21 cellular contexts compared by ENCODE assay signal in the genomic region with DNA sequence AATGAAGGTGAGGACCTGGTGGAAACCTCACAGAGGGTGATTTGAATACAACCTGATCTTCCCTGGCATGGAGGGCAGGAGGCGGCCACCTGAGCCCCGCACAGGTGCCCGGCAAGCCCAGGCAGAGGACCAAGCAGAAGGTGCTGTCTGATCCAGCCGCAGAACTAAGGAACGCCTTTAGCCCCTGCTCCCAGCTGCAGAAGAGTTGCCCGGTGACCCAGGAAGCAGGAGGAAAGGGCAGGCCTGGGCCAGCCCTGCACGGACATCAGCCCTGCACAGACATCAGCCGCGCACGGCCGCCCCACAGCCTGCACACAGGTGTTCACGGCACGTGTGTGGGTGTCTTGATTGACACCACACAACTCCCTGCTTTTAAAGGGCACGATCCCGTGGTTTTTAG. TPM values are rescaled to one million over a fixed set of nuclear protein-coding genes. Genes with fewer than 3 reads are reported as not detected.
A peak's percentile ranks its signal among the peaks of the same experiment; 100 is the strongest.
DNase-seq lines count a peak whose midpoint lies in the region; ATAC-seq and TF ChIP-seq lines count a peak whose summit lies in the region.
"Had no signal": no experiment of that assay in that cellular context is flagged by ENCODE, and none has a peak within 500 bp of the region (broad histone marks: within the 10 kb centered on the region; RNA-seq: fewer than 3 reads in every experiment).

No MANE protein-coding gene starts in this region.

- peaks cover 35% of the 10 kb centered on the region for H3K9me3 Mint-ChIP-seq in activated CD8-positive, alpha-beta T cell treated with anti-CD3 and anti-CD28 coated beads for 36 hours
- H3K9me3 Mint-ChIP-seq in activated CD8-positive, alpha-beta T cell treated with anti-CD3 and anti-CD28 coated beads, Interleukin-2, amount 10 ng/mL, durations not matched to agents 7 days and 5 days (ENCODE audit: insufficient read depth) = peaks cover 43% of the 10 kb centered on the region
- H3K9me3 Mint-ChIP-seq in CD8-positive, alpha-beta T cell = peaks cover 22% of the 10 kb centered on the region
- H3K9me3 Mint-ChIP-seq in central memory CD8-positive, alpha-beta T cell = peaks cover 18% of the 10 kb centered on the region
- H3K9me3 Mint-ChIP-seq in neural progenitor cell = peaks cover 43% of the 10 kb centered on the region

- peaks cover 18% of the 10 kb centered on the region for H3K4me1 ChIP-seq in CD8-positive, alpha-beta T cell (ENCODE audit: insufficient read depth, low read length)
- H3K4me1 ChIP-seq in neural progenitor cell = peaks cover 23% of the 10 kb centered on the region
- H3K4me1 ChIP-seq: A549, heart left ventricle had no signal

- no peak overlapping the region for H3K4me3 ChIP-seq in CD8-positive, alpha-beta T cell (ENCODE audit: low read depth, low read length)
- H3K4me3 ChIP-seq in neural progenitor cell = no peak overlapping the region
- H3K4me3 ChIP-seq: A549; BLaER1 treated with 17β-estradiol and CSF1 and Interleukin-3, amounts not matched to agents 10 nM and 100 nM; heart left ventricle; K562 had no signal

- H3F3A ChIP-seq in neural progenitor cell (ENCODE audit: low read depth) = peaks cover 4% of the 10 kb centered on the region

- H4K20me1 ChIP-seq in neural progenitor cell (ENCODE audit: low read depth) = no peaks in the 10 kb centered on the region

- no peaks in the 10 kb centered on the region for H3K27me3 Mint-ChIP-seq in activated CD8-positive, alpha-beta T cell treated with anti-CD3 and anti-CD28 coated beads for 36 hours
- no peaks in the 10 kb centered on the region for H3K27me3 Mint-ChIP-seq in activated CD8-positive, alpha-beta T cell treated with anti-CD3 and anti-CD28 coated beads, Interleukin-2, amount 10 ng/mL, durations not matched to agents 7 days and 5 days (ENCODE audit: low read depth)
- no peaks in the 10 kb centered on the region for H3K27me3 Mint-ChIP-seq in CD8-positive, alpha-beta T cell (ENCODE audit: low read depth)
- H3K27me3 Mint-ChIP-seq in central memory CD8-positive, alpha-beta T cell = no peaks in the 10 kb centered on the region
- H3K27me3 Mint-ChIP-seq in neural progenitor cell (ENCODE audit: insufficient read depth, low read depth) = no peaks in the 10 kb centered on the region
- H3K27me3 Mint-ChIP-seq: activated CD4-positive, alpha-beta memory T cell treated with anti-CD3 and anti-CD28 coated beads, Interleukin-2, amount 10 ng/mL, durations not matched to agents 7 days and 5 days; stimulated activated naive B cell treated with anti-CD40 and anti-IgM and Interleukin-4, amounts not matched to agents 10 μg/mL and 1 μg/mL and 100 μg/mL, for 72 hours had no signal

- CTCF ChIA-PET in activated CD8-positive, alpha-beta T cell treated with anti-CD3 and anti-CD28 coated beads for 36 hours (lab: Charles Lee) = no interaction called here
- CTCF ChIA-PET in activated CD8-positive, alpha-beta T cell treated with anti-CD3 and anti-CD28 coated beads, Interleukin-2, amount 10 ng/mL, durations not matched to agents 7 days and 5 days (lab: Charles Lee) = no interaction called here
- CTCF ChIA-PET in CD8-positive, alpha-beta T cell (lab: Charles Lee) = no interaction called here

- H3K4me3 Mint-ChIP-seq in activated CD8-positive, alpha-beta T cell treated with anti-CD3 and anti-CD28 coated beads for 36 hours = no peak overlapping the region
- no peak overlapping the region for H3K4me3 Mint-ChIP-seq in activated CD8-positive, alpha-beta T cell treated with anti-CD3 and anti-CD28 coated beads, Interleukin-2, amount 10 ng/mL, durations not matched to agents 7 days and 5 days
- H3K4me3 Mint-ChIP-seq in CD8-positive, alpha-beta T cell = no peak overlapping the region
- H3K4me3 Mint-ChIP-seq in central memory CD8-positive, alpha-beta T cell = no peak overlapping the region
- no peak overlapping the region for H3K4me3 Mint-ChIP-seq in neural progenitor cell
- H3K4me3 Mint-ChIP-seq: activated CD4-positive, alpha-beta memory T cell treated with anti-CD3 and anti-CD28 coated beads, Interleukin-2, amount 10 ng/mL, durations not matched to agents 7 days and 5 days; HFFc6; neural crest cell; stimulated activated naive B cell treated with anti-CD40 and anti-IgM and Interleukin-4, amounts not matched to agents 10 μg/mL and 1 μg/mL and 100 μg/mL, for 72 hours had no signal

- intact Hi-C loops in activated CD8-positive, alpha-beta T cell treated with anti-CD3 and anti-CD28 coated beads for 36 hours (cut with micrococcal nuclease) = no loop called here
- intact Hi-C loops in CD8-positive, alpha-beta T cell (cut with DNase I, micrococcal nuclease) = no loop called here

- no peak overlapping the region for H2AFZ ChIP-seq in neural progenitor cell (replicated peaks)

- no peak overlapping the region for H3K9ac ChIP-seq in neural progenitor cell
- H3K9ac ChIP-seq: BLaER1 treated with 17β-estradiol and CSF1 and Interleukin-3, amounts not matched to agents 10 nM and 100 nM had no signal

- H3K79me2 ChIP-seq in neural progenitor cell (ENCODE audit: low read depth) = no peaks in the 10 kb centered on the region

- TF ChIP-seq CTCF in activated CD8-positive, alpha-beta T cell treated with anti-CD3 and anti-CD28 coated beads for 36 hours (IDR thresholded peaks at IDR 0.05) = no peak
- no peak for TF ChIP-seq CTCF in CD8-positive, alpha-beta T cell (IDR thresholded peaks at IDR 0.05)
- no peak for TF ChIP-seq CTCF in neural progenitor cell (IDR thresholded peaks at IDR 0.05)

- peaks cover 13% of the 10 kb centered on the region for H3K9me3 ChIP-seq in CD8-positive, alpha-beta T cell (ENCODE audit: low read length)
- no peaks in the 10 kb centered on the region for H3K9me3 ChIP-seq in neural progenitor cell (ENCODE audit: low read depth)

- in situ Hi-C loops in KBM-7 (cut with MboI; ENCODE audit: low pct_unique_long_range_greater_than_20kb, low sequenced_read_pairs) = no loop called here

- ATAC-seq in activated CD8-positive, alpha-beta T cell treated with anti-CD3 and anti-CD28 coated beads for 36 hours = peak; percentile 13
- no peak for ATAC-seq in activated CD8-positive, alpha-beta T cell treated with anti-CD3 and anti-CD28 coated beads, Interleukin-2, amount 10 ng/mL, durations not matched to agents 7 days and 5 days
- no peak for ATAC-seq in CD8-positive, alpha-beta T cell
- ATAC-seq in central memory CD8-positive, alpha-beta T cell (replicated peaks; ENCODE audit: extremely low read depth, poor library complexity, severe bottlenecking) = no peak
- ATAC-seq in HG03565 (IDR thresholded peaks at IDR 0.05; ENCODE audit: unreplicated experiment) = no peak
- ATAC-seq: A549; K562; stimulated activated naive B cell treated with anti-CD40 and anti-IgM and Interleukin-4, amounts not matched to agents 10 μg/mL and 1 μg/mL and 100 μg/mL, for 72 hours had no signal

- POLR2A ChIA-PET in activated CD8-positive, alpha-beta T cell treated with anti-CD3 and anti-CD28 coated beads for 36 hours (lab: Charles Lee) = no interaction called here
- POLR2A ChIA-PET in activated CD8-positive, alpha-beta T cell treated with anti-CD3 and anti-CD28 coated beads, Interleukin-2, amount 10 ng/mL, durations not matched to agents 7 days and 5 days (lab: Charles Lee) = no interaction called here
- POLR2A ChIA-PET in CD8-positive, alpha-beta T cell (lab: Charles Lee) = no interaction called here

- peak overlapping the region; percentile 28 for H3K4me2 ChIP-seq in neural progenitor cell
- H3K4me2 ChIP-seq: A549; BLaER1 treated with 17β-estradiol and CSF1 and Interleukin-3, amounts not matched to agents 10 nM and 100 nM had no signal

- H3K27me3 ChIP-seq in CD8-positive, alpha-beta T cell (ENCODE audit: insufficient read depth, low read length) = no peaks in the 10 kb centered on the region
- peaks cover 45% of the 10 kb centered on the region for H3K27me3 ChIP-seq in neural progenitor cell
- H3K27me3 ChIP-seq: BLaER1 treated with 17β-estradiol and CSF1 and Interleukin-3, amounts not matched to agents 10 nM and 100 nM; heart left ventricle had no signal

- H3K36me3 Mint-ChIP-seq in activated CD8-positive, alpha-beta T cell treated with anti-CD3 and anti-CD28 coated beads for 36 hours (ENCODE audit: low read depth) = peaks cover 44% of the 10 kb centered on the region
- peaks cover 34% of the 10 kb centered on the region for H3K36me3 Mint-ChIP-seq in activated CD8-positive, alpha-beta T cell treated with anti-CD3 and anti-CD28 coated beads, Interleukin-2, amount 10 ng/mL, durations not matched to agents 7 days and 5 days (ENCODE audit: low read depth)
- H3K36me3 Mint-ChIP-seq in CD8-positive, alpha-beta T cell = peaks cover 53% of the 10 kb centered on the region
- peaks cover 16% of the 10 kb centered on the region for H3K36me3 Mint-ChIP-seq in central memory CD8-positive, alpha-beta T cell (ENCODE audit: insufficient read depth)
- H3K36me3 Mint-ChIP-seq in neural progenitor cell = peaks cover 22% of the 10 kb centered on the region

- H3K27ac Mint-ChIP-seq in activated CD8-positive, alpha-beta T cell treated with anti-CD3 and anti-CD28 coated beads for 36 hours = peak overlapping the region; percentile 32
- H3K27ac Mint-ChIP-seq in activated CD8-positive, alpha-beta T cell treated with anti-CD3 and anti-CD28 coated beads, Interleukin-2, amount 10 ng/mL, durations not matched to agents 7 days and 5 days = no peak overlapping the region
- H3K27ac Mint-ChIP-seq in CD8-positive, alpha-beta T cell = peak overlapping the region; percentile 45
- peak overlapping the region; percentile 72 for H3K27ac Mint-ChIP-seq in central memory CD8-positive, alpha-beta T cell (ENCODE audit: low read depth)
- H3K27ac Mint-ChIP-seq in neural progenitor cell = no peak overlapping the region
- H3K27ac Mint-ChIP-seq: activated CD4-positive, alpha-beta memory T cell treated with anti-CD3 and anti-CD28 coated beads, Interleukin-2, amount 10 ng/mL, durations not matched to agents 7 days and 5 days; activated T-helper 2 cell treated with anti-CD3 and anti-CD28 coated beads, Interferon-gamma antibody, Interleukin-2, Interleukin-4, amounts not matched to agents 10 μg/mL and 5 μg/mL and 100 μg/mL, durations not matched to agents 14 hours and 24 hours and 36 hours; HFFc6 had no signal

- no peaks in the 10 kb centered on the region for H3K36me3 ChIP-seq in CD8-positive, alpha-beta T cell (ENCODE audit: insufficient read depth, low read length)
- H3K36me3 ChIP-seq in neural progenitor cell = no peaks in the 10 kb centered on the region
- H3K36me3 ChIP-seq: heart left ventricle had no signal

- DNase-seq in activated CD8-positive, alpha-beta T cell treated with anti-CD3 and anti-CD28 coated beads for 36 hours = no peak
- DNase-seq in activated CD8-positive, alpha-beta T cell treated with anti-CD3 and anti-CD28 coated beads, Interleukin-2, amount 10 ng/mL, durations not matched to agents 7 days and 5 days = no peak
- DNase-seq in CD8-positive, alpha-beta T cell = no peak
- DNase-seq in central memory CD8-positive, alpha-beta T cell (ENCODE audit: low spot score in 2 of 2) = no peak
- DNase-seq in neural progenitor cell (ENCODE audit: low spot score) = no peak
- no peak for DNase-seq in KBM-7
- no peak for DNase-seq in effector CD8-positive, alpha-beta T cell (lab: John Stamatoyannopoulos, UW)
- DNase-seq: activated CD4-positive, alpha-beta memory T cell treated with anti-CD3 and anti-CD28 coated beads, Interleukin-2, amount 10 ng/mL, durations not matched to agents 7 days and 5 days; anterior cingulate cortex; DMS 273 treated with DMSO at 0.1 percent for 48 hours; HFFc6; NCI-H1048; stimulated activated naive B cell treated with anti-CD40 and anti-IgM and Interleukin-4, amounts not matched to agents 10 μg/mL and 1 μg/mL and 100 μg/mL, for 72 hours; trophoblast cell had no signal

- peaks cover 32% of the 10 kb centered on the region for H3K4me1 Mint-ChIP-seq in activated CD8-positive, alpha-beta T cell treated with anti-CD3 and anti-CD28 coated beads for 36 hours (ENCODE audit: low read depth)
- H3K4me1 Mint-ChIP-seq in activated CD8-positive, alpha-beta T cell treated with anti-CD3 and anti-CD28 coated beads, Interleukin-2, amount 10 ng/mL, durations not matched to agents 7 days and 5 days (ENCODE audit: low read depth) = no peaks in the 10 kb centered on the region
- H3K4me1 Mint-ChIP-seq in CD8-positive, alpha-beta T cell (ENCODE audit: low read depth) = peaks cover 51% of the 10 kb centered on the region
- peaks cover 39% of the 10 kb centered on the region for H3K4me1 Mint-ChIP-seq in central memory CD8-positive, alpha-beta T cell
- no peaks in the 10 kb centered on the region for H3K4me1 Mint-ChIP-seq in neural progenitor cell
- H3K4me1 Mint-ChIP-seq: neural crest cell had no signal

- H3K27ac ChIP-seq in CD8-positive, alpha-beta T cell (ENCODE audit: low read depth, low read length) = no peak overlapping the region
- no peak overlapping the region for H3K27ac ChIP-seq in neural progenitor cell
- H3K27ac ChIP-seq: A549; BLaER1 treated with 17β-estradiol and CSF1 and Interleukin-3, amounts not matched to agents 10 nM and 100 nM; heart left ventricle had no signal

RNA-seq across cellular contexts. Expression of gene RASA3, which starts 43.1 kb away (rescaled TPM):
- 10 to 100 TPM; 28.9 to 32.3 TPM for total RNA-seq in activated CD8-positive, alpha-beta T cell treated with anti-CD3 and anti-CD28 coated beads for 36 hours
- total RNA-seq in activated CD8-positive, alpha-beta T cell treated with anti-CD3 and anti-CD28 coated beads, Interleukin-2, amount 10 ng/mL, durations not matched to agents 7 days and 5 days = 10 to 100 TPM; 36.9 to 39.3 TPM
- 100 to 1,000 TPM; 144 TPM for total RNA-seq in CD8-positive, alpha-beta T cell
- total RNA-seq in neural progenitor cell (ENCODE audit: low replicate concordance) = 2.9 and 6.0 TPM in 2 replicates

Comparison
In these comparisons a context has a peak if more than half of its experiments do, and no peak if none do; other contexts are left out.
1. H3K27ac Mint-ChIP-seq: peak in activated CD8-positive, alpha-beta T cell treated with anti-CD3 and anti-CD28 coated beads for 36 hours (single experiment), CD8-positive, alpha-beta T cell (single experiment) and central memory CD8-positive, alpha-beta T cell (single experiment); none in activated CD8-positive, alpha-beta T cell treated with anti-CD3 and anti-CD28 coated beads, Interleukin-2, amount 10 ng/mL, durations not matched to agents 7 days and 5 days (single experiment) and neural progenitor cell (single experiment).